Comparison of ENCODE assay signal across 13 cellular contexts in genomic region chr21:45536301-45537081, GRCh38.
DNase-seq lines count a peak whose midpoint lies in the region; ATAC-seq and TF ChIP-seq lines count a peak whose summit lies in the region.
"Had no signal": no experiment of that assay in that cellular context is flagged by ENCODE, and none has a peak within 500 bp of the region (broad histone marks: within the 10 kb centered on the region; RNA-seq: fewer than 3 reads in every experiment).

No MANE protein-coding gene starts in this region.

- DNase-seq in stimulated activated CD4-positive, alpha-beta T cell treated with anti-CD3 and anti-CD28 coated beads, Interleukin-15, amount 100 ng/mL, for 24 hours: peak; percentile 1
- DNase-seq in stimulated activated CD4-positive, alpha-beta T cell treated with anti-CD3 and anti-CD28 coated beads, Interleukin-4, amount 100 ng/mL, for 4 hours: no peak
- DNase-seq in ecto neural progenitor cell (ENCODE audit: low spot score) (peak; percentile 80), nephron progenitor cell (peak; percentile 0), RPMI8226 (no peak), AG08396 (ENCODE audit: low spot score) (no peak), NCI-H2081 treated with DMSO at 0.1 percent for 48 hours (lab: John Stamatoyannopoulos, UW) (no peak)
- DNase-seq: effector memory CD8-positive, alpha-beta T cell; NCI-H146; NCI-H748 treated with DMSO at 0.1 percent for 48 hours; stimulated activated CD8-positive, alpha-beta memory T cell treated with anti-CD3 and anti-CD28 coated beads, Interleukin-4, amount 100 ng/mL, for 48 hours had no signal

- peaks cover 16% of the 10 kb centered on the region for H3K36me3 Mint-ChIP-seq in nephron progenitor cell (ENCODE audit: low read depth)

- ATAC-seq in GM21529 (IDR thresholded peaks at IDR 0.05; ENCODE audit: unreplicated experiment): no peak
- ATAC-seq: effector memory CD8-positive, alpha-beta T cell; gastroesophageal sphincter had no signal

- H3K9me3 Mint-ChIP-seq in nephron progenitor cell: no peaks in the 10 kb centered on the region
- H3K9me3 Mint-ChIP-seq: effector memory CD8-positive, alpha-beta T cell had no signal

- H3K27me3 Mint-ChIP-seq in nephron progenitor cell (ENCODE audit: low read depth, poor library complexity): no peaks in the 10 kb centered on the region
- H3K27me3 Mint-ChIP-seq: effector memory CD8-positive, alpha-beta T cell had no signal

- no peak overlapping the region for H3K27ac Mint-ChIP-seq in nephron progenitor cell

- H3K4me1 Mint-ChIP-seq in nephron progenitor cell: peaks cover 27% of the 10 kb centered on the region

- TF ChIP-seq CTCF in nephron progenitor cell (IDR thresholded peaks at IDR 0.05): no peak

- no peak overlapping the region for H3K4me3 Mint-ChIP-seq in nephron progenitor cell
- H3K4me3 Mint-ChIP-seq: effector memory CD8-positive, alpha-beta T cell had no signal

Comparison
In these comparisons a context has a peak if more than half of its experiments do, and no peak if none do; other contexts are left out.
1. DNase-seq: peak in stimulated activated CD4-positive, alpha-beta T cell treated with anti-CD3 and anti-CD28 coated beads, Interleukin-15, amount 100 ng/mL, for 24 hours (single experiment), ecto neural progenitor cell (single experiment) and nephron progenitor cell (single experiment); none in stimulated activated CD4-positive, alpha-beta T cell treated with anti-CD3 and anti-CD28 coated beads, Interleukin-4, amount 100 ng/mL, for 4 hours (0 of 2), RPMI8226 (single experiment), AG08396 (single experiment) and NCI-H2081 treated with DMSO at 0.1 percent for 48 hours (single experiment).